In genomic region chr15:57158589-57158988, GRCh38 we compare ENCODE assay signal across 11 cellular contexts.
DNase-seq lines count a peak whose midpoint lies in the region; ATAC-seq and TF ChIP-seq lines count a peak whose summit lies in the region.
"Had no signal": no experiment of that assay in that cellular context is flagged by ENCODE, and none has a peak within 500 bp of the region (broad histone marks: within the 10 kb centered on the region; RNA-seq: fewer than 3 reads in every experiment).

No MANE protein-coding gene starts in this region.

- peaks cover 37% of the 10 kb centered on the region for H3K36me3 Mint-ChIP-seq in stimulated activated memory B cell treated with anti-CD40 and anti-IgM and Interleukin-4, amounts not matched to agents 10 μg/mL and 1 μg/mL and 100 μg/mL, for 72 hours
- H3K36me3 Mint-ChIP-seq in H9 (ENCODE audit: insufficient read depth in 1 of 3, low read depth in 3 of 3), result no peaks in the 10 kb centered on the region
- H3K36me3 Mint-ChIP-seq: IgD-negative memory B cell had no signal

- dilution Hi-C loops in mammary epithelial cell (cut with HindIII; ENCODE audit: low sequenced_read_pairs), result no loop called here

- H3K9me3 ChIP-seq in mammary epithelial cell (replicated peaks; ENCODE audit: insufficient read depth, low read length) (no peaks in the 10 kb centered on the region), H9 (ENCODE audit: control insufficient read depth, low read depth, low read length) (no peaks in the 10 kb centered on the region)

- ATAC-seq in HG02588 (IDR thresholded peaks at IDR 0.05; ENCODE audit: unreplicated experiment), result no peak
- ATAC-seq in stimulated activated memory B cell treated with anti-CD40 and anti-IgM and Interleukin-4, amounts not matched to agents 10 μg/mL and 1 μg/mL and 100 μg/mL, for 72 hours, result no peak
- ATAC-seq: T-helper 17 cell had no signal

- no peak overlapping the region for H3K27ac Mint-ChIP-seq in stimulated activated memory B cell treated with anti-CD40 and anti-IgM and Interleukin-4, amounts not matched to agents 10 μg/mL and 1 μg/mL and 100 μg/mL, for 72 hours
- 0 out of 7 replicates have a peak overlapping the region, but pooled peaks of 1 of the 3 experiments have one; percentile 53 for H3K27ac Mint-ChIP-seq in H9
- H3K27ac Mint-ChIP-seq: IgD-negative memory B cell, T-helper 17 cell had no signal

- no peaks in the 10 kb centered on the region for H3K23me2 ChIP-seq in H9 (ENCODE audit: insufficient read length, low read depth, low read length, poor library complexity, severe bottlenecking)

- no peak overlapping the region for H4K91ac ChIP-seq in H9 (ENCODE audit: insufficient read length, low read depth, low read length)

- BruUV-seq in mammary epithelial cell (replicated peaks; lab: Mats Ljungman, UMichigan), result no TSS peak

- H3K4me3 ChIP-seq in mammary epithelial cell (replicated peaks in 1 of 3; ENCODE audit: insufficient read depth in 1 of 3, low read depth in 2 of 3, low read length in 3 of 3), result no peak overlapping the region

- H3K79me1 ChIP-seq in H9 (ENCODE audit: insufficient read depth, low read depth, low read length, poor library complexity, severe bottlenecking), result no peaks in the 10 kb centered on the region

- H3K23ac ChIP-seq in H9 (ENCODE audit: insufficient read length, low read depth, low read length), result no peak overlapping the region

- no peak overlapping the region for H3K9ac ChIP-seq in mammary epithelial cell (ENCODE audit: insufficient read depth, low read length)
- no peak overlapping the region for H3K9ac ChIP-seq in H9 (ENCODE audit: extremely low read depth, insufficient read length, low read length)

- in situ Hi-C loops in mammary epithelial cell (cut with MboI; ENCODE audit: low sequenced_read_pairs in 2 of 2), result no loop called here

- no peak overlapping the region for H2BK12ac ChIP-seq in H9 (ENCODE audit: insufficient read length, low read depth, low read length)

- H3K27ac ChIP-seq in mammary epithelial cell (ENCODE audit: insufficient read depth, low read depth, low read length), result no peak overlapping the region
- no peak overlapping the region for H3K27ac ChIP-seq in H9 (ENCODE audit: insufficient read length, low read depth, low read length)

- H2BK20ac ChIP-seq in H9 (ENCODE audit: low read depth, low read length, poor library complexity, severe bottlenecking), result no peak overlapping the region

- H2BK15ac ChIP-seq in H9 (ENCODE audit: low read depth, low read length), result no peak overlapping the region

- H3K4me2 ChIP-seq in mammary epithelial cell (ENCODE audit: insufficient read depth, low read depth, low read length), result no peak overlapping the region
- no peak overlapping the region for H3K4me2 ChIP-seq in H9 (ENCODE audit: insufficient read depth, insufficient read length, low read length)

- CTCF ChIA-PET in mammary epithelial cell (lab: Charles Lee; ENCODE audit: low non-redundant PET), result no interaction called here

- H2BK120ac ChIP-seq in H9 (ENCODE audit: low read depth, low read length, poor library complexity, severe bottlenecking), result no peak overlapping the region

- H3K79me2 ChIP-seq in mammary epithelial cell (ENCODE audit: insufficient read depth, low read length), result no peaks in the 10 kb centered on the region
- no peaks in the 10 kb centered on the region for H3K79me2 ChIP-seq in H9 (ENCODE audit: insufficient read depth, low read length)

- H3K14ac ChIP-seq in H9 (ENCODE audit: insufficient read depth, low read length), result no peak overlapping the region

- no peak overlapping the region for H2AK5ac ChIP-seq in H9 (ENCODE audit: insufficient read length, low read length)

- no peaks in the 10 kb centered on the region for H3K27me3 Mint-ChIP-seq in stimulated activated memory B cell treated with anti-CD40 and anti-IgM and Interleukin-4, amounts not matched to agents 10 μg/mL and 1 μg/mL and 100 μg/mL, for 72 hours
- no peaks in the 10 kb centered on the region for H3K27me3 Mint-ChIP-seq in H9 (ENCODE audit: low read depth)
- H3K27me3 Mint-ChIP-seq: IgD-negative memory B cell, T-helper 17 cell had no signal

- no peak overlapping the region for H3K4me3 Mint-ChIP-seq in stimulated activated memory B cell treated with anti-CD40 and anti-IgM and Interleukin-4, amounts not matched to agents 10 μg/mL and 1 μg/mL and 100 μg/mL, for 72 hours
- no peak overlapping the region for H3K4me3 Mint-ChIP-seq in H9
- H3K4me3 Mint-ChIP-seq: IgD-negative memory B cell, T-helper 17 cell had no signal

- H3K27me3 ChIP-seq in mammary epithelial cell (ENCODE audit: insufficient read depth, low read length), result no peaks in the 10 kb centered on the region
- H3K27me3 ChIP-seq in H9 (ENCODE audit: insufficient read depth, low read length), result no peaks in the 10 kb centered on the region

- H4K20me1 ChIP-seq in mammary epithelial cell (ENCODE audit: insufficient read depth, low read length) (no peaks in the 10 kb centered on the region), H9 (ENCODE audit: control insufficient read depth, insufficient read depth, insufficient read length) (no peaks in the 10 kb centered on the region)

- no peak overlapping the region for H3K18ac ChIP-seq in H9 (ENCODE audit: insufficient read length, low read depth, low read length)

- peak in 1 of 2 donors; percentile 1 for TF ChIP-seq CTCF in mammary epithelial cell (conservative IDR thresholded peaks at IDR 0.05 in 1 of 2, IDR thresholded peaks at IDR 0.05 in 1 of 2; ENCODE audit: extremely low read depth in 1 of 2, insufficient read depth in 1 of 2, low read depth in 1 of 2, low read length in 2 of 2)
- no peak for TF ChIP-seq CTCF in H9 (conservative IDR thresholded peaks at IDR 0.05)

- intact Hi-C loops in mammary epithelial cell (cut with micrococcal nuclease), result no loop called here

- no peak overlapping the region for H3K4ac ChIP-seq in H9 (ENCODE audit: low read depth, low read length)

- H4K5ac ChIP-seq in H9 (ENCODE audit: insufficient read length, low read depth, low read length), result no peak overlapping the region

- H3K4me1 Mint-ChIP-seq in stimulated activated memory B cell treated with anti-CD40 and anti-IgM and Interleukin-4, amounts not matched to agents 10 μg/mL and 1 μg/mL and 100 μg/mL, for 72 hours, result peaks cover 9% of the 10 kb centered on the region
- peaks cover 21 to 22% of the 10 kb centered on the region in 2 experiments for H3K4me1 Mint-ChIP-seq in H9

- H2AFZ ChIP-seq in mammary epithelial cell (ENCODE audit: low read depth, low read length) (no peak overlapping the region), H9 (ENCODE audit: low read length) (no peak overlapping the region)

- H3K4me1 ChIP-seq in mammary epithelial cell (ENCODE audit: insufficient read depth, low read length) (no peaks in the 10 kb centered on the region), H9 (ENCODE audit: insufficient read depth, low read length) (no peaks in the 10 kb centered on the region)

- H3K36me3 ChIP-seq in mammary epithelial cell (ENCODE audit: insufficient read depth, low read length), result peaks cover 3% of the 10 kb centered on the region

- peak; percentile 67 for DNase-seq in EL
- DNase-seq in NCI-H2029 treated with DMSO at 0.1 percent for 48 hours (lab: John Stamatoyannopoulos, UW), result peak; percentile 41
- DNase-seq in mammary epithelial cell, result peak; percentile 79
- peak; percentile 70 for DNase-seq in middle frontal gyrus (ENCODE audit: extremely low spot score, low spot score)
- no peak for DNase-seq in stimulated activated CD4-positive, alpha-beta T cell treated with anti-CD3 and anti-CD28 coated beads, Interleukin-2, amount 100 ng/mL, for 24 hours
- no peak for DNase-seq in H9
- DNase-seq: activated naive CD4-positive, alpha-beta T cell; T-helper 17 cell had no signal

- H2BK5ac ChIP-seq in H9 (ENCODE audit: insufficient read length, low read length), result no peak overlapping the region

- H3T11ph ChIP-seq in H9 (ENCODE audit: low read length), result no peak overlapping the region

- no peak overlapping the region for H4K8ac ChIP-seq in H9 (replicated peaks; ENCODE audit: insufficient read length, low read depth, low read length)

- no peak overlapping the region for H3K56ac ChIP-seq in H9 (ENCODE audit: insufficient read length, low read depth, low read length)

- no peaks in the 10 kb centered on the region for H3K9me3 Mint-ChIP-seq in stimulated activated memory B cell treated with anti-CD40 and anti-IgM and Interleukin-4, amounts not matched to agents 10 μg/mL and 1 μg/mL and 100 μg/mL, for 72 hours
- H3K9me3 Mint-ChIP-seq in H9, result no peaks in the 10 kb centered on the region

Comparison
In these comparisons a context has a peak if more than half of its experiments do, and no peak if none do; other contexts are left out.
1. DNase-seq: peak in EL (single experiment), NCI-H2029 treated with DMSO at 0.1 percent for 48 hours (single experiment), mammary epithelial cell (single experiment) and middle frontal gyrus (single experiment); none in stimulated activated CD4-positive, alpha-beta T cell treated with anti-CD3 and anti-CD28 coated beads, Interleukin-2, amount 100 ng/mL, for 24 hours (0 of 2) and H9 (single experiment).